Comparison of ENCODE assay signal across 33 cellular contexts in genomic region chr13:87919956-87920355, GRCh38.
"Had no signal": no experiment of that assay in that cellular context is flagged by ENCODE, and none has a peak within 500 bp of the region (broad histone marks: within the 10 kb centered on the region; RNA-seq: fewer than 3 reads in every experiment).

No MANE protein-coding gene starts in this region.

- FAIRE-seq: islet of Langerhans, kidney, pancreas, urothelium cell line had no signal

- DNase-seq: hypothalamus; immature natural killer cell; kidney; left colon; left lung; lower lobe of right lung; mammary epithelial cell; mesenchymal stem cell; naive B cell; nucleus accumbens; pancreas; posterior cingulate gyrus; retina; right cardiac atrium; stimulated activated CD4-positive, alpha-beta T cell treated with anti-CD3 and anti-CD28 coated beads, Interleukin-12 subunit alpha, Interleukin-12 subunit beta, amount 100 ng/mL, for 4 hours; stimulated activated CD4-positive, alpha-beta T cell treated with anti-CD3 and anti-CD28 coated beads, Interleukin-15, amount 100 ng/mL, for 24 hours; stimulated activated CD4-positive, alpha-beta T cell treated with anti-CD3 and anti-CD28 coated beads, Interleukin-2, amount 100 ng/mL, for 24 hours; stimulated activated CD4-positive, alpha-beta T cell treated with anti-CD3 and anti-CD28 coated beads, Interleukin-4, amount 100 ng/mL, for 24 hours; stimulated activated naive CD4-positive, alpha-beta T cell; tibial artery; trophoblast cell; upper lobe of right lung had no signal

- H3K4me1 ChIP-seq: left lung, lower lobe of right lung, pancreas, prostate gland, suprapubic skin, tibial artery, upper lobe of right lung had no signal

- H3K4me3 Mint-ChIP-seq: immature natural killer cell; mesothelial cell of epicardium; naive B cell; natural killer cell treated with Interleukin-12 subunit alpha and Interleukin-12 subunit beta and Interleukin-15 and Interleukin-18, amount 100 ng/mL, for 72 hours; stimulated activated effector memory CD8-positive, alpha-beta T cell treated with anti-CD3 and anti-CD28 coated beads, Interleukin-12 subunit alpha, Interleukin-12 subunit beta, amount 100 ng/mL, for 72 hours; stimulated activated naive CD8-positive, alpha-beta T cell treated with anti-CD3 and anti-CD28 coated beads, Interleukin-15, Interleukin-2, amounts not matched to agents 100 ng/mL and 50 ng/mL, for 24 hours had no signal

- H3K27ac Mint-ChIP-seq: immature natural killer cell; mesothelial cell of epicardium; naive B cell; natural killer cell treated with Interleukin-12 subunit alpha and Interleukin-12 subunit beta and Interleukin-15 and Interleukin-18, amount 100 ng/mL, for 72 hours; stimulated activated effector memory CD8-positive, alpha-beta T cell treated with anti-CD3 and anti-CD28 coated beads, Interleukin-12 subunit alpha, Interleukin-12 subunit beta, amount 100 ng/mL, for 72 hours; stimulated activated naive CD8-positive, alpha-beta T cell treated with anti-CD3 and anti-CD28 coated beads, Interleukin-15, Interleukin-2, amounts not matched to agents 100 ng/mL and 50 ng/mL, for 24 hours had no signal

- H3K27ac ChIP-seq: left lung, lower lobe of right lung, pancreas, prostate gland, skin epidermis, suprapubic skin, thoracic aorta, tibial artery, upper lobe of right lung had no signal

- H3K36me3 Mint-ChIP-seq: immature natural killer cell; mesothelial cell of epicardium; naive B cell; natural killer cell treated with Interleukin-12 subunit alpha and Interleukin-12 subunit beta and Interleukin-15 and Interleukin-18, amount 100 ng/mL, for 72 hours; stimulated activated effector memory CD8-positive, alpha-beta T cell treated with anti-CD3 and anti-CD28 coated beads, Interleukin-12 subunit alpha, Interleukin-12 subunit beta, amount 100 ng/mL, for 72 hours had no signal

- H3K36me3 ChIP-seq: left lung, lower lobe of right lung, pancreas, prostate gland, suprapubic skin, thoracic aorta, tibial artery, upper lobe of right lung had no signal

- H3K27me3 Mint-ChIP-seq: naive B cell; natural killer cell treated with Interleukin-12 subunit alpha and Interleukin-12 subunit beta and Interleukin-15 and Interleukin-18, amount 100 ng/mL, for 72 hours; stimulated activated naive CD8-positive, alpha-beta T cell treated with anti-CD3 and anti-CD28 coated beads, Interleukin-15, Interleukin-2, amounts not matched to agents 100 ng/mL and 50 ng/mL, for 24 hours had no signal

- H3K9me3 ChIP-seq: lower lobe of right lung, pancreas, prostate gland, suprapubic skin, thoracic aorta, tibial artery, upper lobe of right lung had no signal

- H3K27me3 ChIP-seq: left lung, pancreas, suprapubic skin, tibial artery, upper lobe of right lung had no signal

- H3K4me1 Mint-ChIP-seq: immature natural killer cell; naive B cell; stimulated activated effector memory CD8-positive, alpha-beta T cell treated with anti-CD3 and anti-CD28 coated beads, Interleukin-12 subunit alpha, Interleukin-12 subunit beta, amount 100 ng/mL, for 72 hours had no signal

- ATAC-seq: left colon; left lung; lower lobe of right lung; natural killer cell treated with Interleukin-12 subunit alpha and Interleukin-12 subunit beta and Interleukin-15 and Interleukin-18, amount 100 ng/mL, for 72 hours; pancreas; right cardiac atrium; sciatic nerve; stimulated activated effector memory CD8-positive, alpha-beta T cell treated with anti-CD3 and anti-CD28 coated beads, Interleukin-12 subunit alpha, Interleukin-12 subunit beta, amount 100 ng/mL, for 72 hours; upper lobe of right lung had no signal

- H3K4me3 ChIP-seq: left lung, lower lobe of right lung, pancreas, prostate gland, skin epidermis, suprapubic skin, thoracic aorta, tibial artery, upper lobe of right lung had no signal
